11 cellular contexts compared by ENCODE assay signal in genomic region chr1:231407537-231408396, GRCh38. TPM values are rescaled to one million over a fixed set of nuclear protein-coding genes. Genes with fewer than 3 reads are reported as not detected.
DNase-seq lines count a peak whose midpoint lies in the region; ATAC-seq, FAIRE-seq and TF ChIP-seq lines count a peak whose summit lies in the region.
"Had no signal": no experiment of that assay in that cellular context is flagged by ENCODE, and none has a peak within 500 bp of the region (broad histone marks: within the 10 kb centered on the region; RNA-seq: fewer than 3 reads in every experiment).

No MANE protein-coding gene starts in this region.

- no peak for DNase-seq in stimulated activated naive CD8-positive, alpha-beta T cell treated with anti-CD3 and anti-CD28 coated beads, Interleukin-15, amount 100 ng/mL, for 72 hours
- no peak for DNase-seq in stimulated activated naive CD8-positive, alpha-beta T cell treated with anti-CD3 and anti-CD28 coated beads, Interleukin-15, Interleukin-2, amounts not matched to agents 100 U/mL and 50 U/mL, for 24 hours
- DNase-seq in SHP77 (lab: John Stamatoyannopoulos, UW), result no peak
- no peak for DNase-seq in naive thymus-derived CD4-positive, alpha-beta T cell
- DNase-seq in foreskin melanocyte, result no peak
- DNase-seq: activated CD4-positive, alpha-beta T cell treated with anti-CD3 and anti-CD28 coated beads for 4 hours; CD4-positive, alpha-beta memory T cell; NCI-H2171 treated with DMSO at 0.1 percent for 48 hours had no signal

- no peaks in the 10 kb centered on the region for H3K9me3 ChIP-seq in naive thymus-derived CD4-positive, alpha-beta T cell (ENCODE audit: control insufficient read depth in 2 of 3, low read length in 3 of 3)

- peaks cover 2 to 18% (median 4%) of the 10 kb centered on the region in 5 donors for H3K36me3 Mint-ChIP-seq in naive thymus-derived CD4-positive, alpha-beta T cell

- peak; percentile 65 for ATAC-seq in stimulated activated naive CD8-positive, alpha-beta T cell treated with anti-CD3 and anti-CD28 coated beads, Interleukin-15, amount 100 ng/mL, for 72 hours
- no peak for ATAC-seq in stimulated activated naive CD8-positive, alpha-beta T cell treated with anti-CD3 and anti-CD28 coated beads, Interleukin-15, Interleukin-2, amounts not matched to agents 100 U/mL and 50 U/mL, for 24 hours
- ATAC-seq in HG03521 (IDR thresholded peaks at IDR 0.05; ENCODE audit: unreplicated experiment), result no peak
- ATAC-seq in naive thymus-derived CD4-positive, alpha-beta T cell, result no peak

- H3K27me3 Mint-ChIP-seq in stimulated activated naive CD8-positive, alpha-beta T cell treated with anti-CD3 and anti-CD28 coated beads, Interleukin-15, amount 100 ng/mL, for 72 hours, result no peaks in the 10 kb centered on the region
- H3K27me3 Mint-ChIP-seq in naive thymus-derived CD4-positive, alpha-beta T cell, result no peaks in the 10 kb centered on the region
- H3K27me3 Mint-ChIP-seq: CD4-positive, alpha-beta memory T cell had no signal

- H3K9me3 Mint-ChIP-seq in stimulated activated naive CD8-positive, alpha-beta T cell treated with anti-CD3 and anti-CD28 coated beads, Interleukin-15, amount 100 ng/mL, for 72 hours, result no peaks in the 10 kb centered on the region
- H3K9me3 Mint-ChIP-seq in naive thymus-derived CD4-positive, alpha-beta T cell, result no peaks in the 10 kb centered on the region
- H3K9me3 Mint-ChIP-seq: CD4-positive, alpha-beta memory T cell had no signal

- H3K36me3 ChIP-seq in naive thymus-derived CD4-positive, alpha-beta T cell (ENCODE audit: control insufficient read depth in 2 of 3, insufficient read depth in 3 of 3, low read length in 3 of 3), result peaks cover 0 to 4% (median 0%) of the 10 kb centered on the region in 3 experiments

- no peak for TF ChIP-seq CTCF in WI38 (IDR thresholded peaks at IDR 0.05; ENCODE audit: low read depth, low read length)

- 0 out of 2 replicates have a peak overlapping the region, but pooled peaks have one; percentile 11 for H3K4me3 ChIP-seq in WI38 (ENCODE audit: low read depth, low read length)
- no peak overlapping the region for H3K4me3 ChIP-seq in naive thymus-derived CD4-positive, alpha-beta T cell (ENCODE audit: low read length)

- H3K4me1 Mint-ChIP-seq in stimulated activated naive CD8-positive, alpha-beta T cell treated with anti-CD3 and anti-CD28 coated beads, Interleukin-15, amount 100 ng/mL, for 72 hours, result peaks cover 26% of the 10 kb centered on the region
- peaks cover 9 to 27% (median 20%) of the 10 kb centered on the region in 7 donors for H3K4me1 Mint-ChIP-seq in naive thymus-derived CD4-positive, alpha-beta T cell

- peaks cover 8 to 12% of the 10 kb centered on the region in 2 donors for H3K4me1 ChIP-seq in naive thymus-derived CD4-positive, alpha-beta T cell (ENCODE audit: control insufficient read depth in 2 of 2, insufficient read depth in 2 of 2, low read length in 2 of 2)

- peak; percentile 74 for FAIRE-seq in islet of Langerhans (lab: Jason Lieb, UNC)

- CTCF ChIA-PET in naive thymus-derived CD4-positive, alpha-beta T cell (lab: Charles Lee), result interaction anchor here (1.0 kb wide), 1 partner anchor 48 kb away, joined by 4 read pairs; no protein-coding TSS in a partner anchor

- POLR2A ChIA-PET in naive thymus-derived CD4-positive, alpha-beta T cell (lab: Charles Lee), result no interaction called here

- H3K27ac ChIP-seq in naive thymus-derived CD4-positive, alpha-beta T cell (ENCODE audit: low read depth, low read length), result no peak overlapping the region

- H3K27ac Mint-ChIP-seq in stimulated activated naive CD8-positive, alpha-beta T cell treated with anti-CD3 and anti-CD28 coated beads, Interleukin-15, amount 100 ng/mL, for 72 hours, result no peak overlapping the region
- H3K27ac Mint-ChIP-seq in naive thymus-derived CD4-positive, alpha-beta T cell, result no peak overlapping the region
- H3K27ac Mint-ChIP-seq: CD4-positive, alpha-beta memory T cell had no signal

- intact Hi-C loops in naive thymus-derived CD4-positive, alpha-beta T cell (cut with micrococcal nuclease), result no loop called here

- no peak overlapping the region for H3K4me3 Mint-ChIP-seq in stimulated activated naive CD8-positive, alpha-beta T cell treated with anti-CD3 and anti-CD28 coated beads, Interleukin-15, amount 100 ng/mL, for 72 hours
- H3K4me3 Mint-ChIP-seq in naive thymus-derived CD4-positive, alpha-beta T cell, result peak overlapping the region in 1 of 10 donors; percentile 9
- H3K4me3 Mint-ChIP-seq: CD4-positive, alpha-beta memory T cell had no signal

- no peaks in the 10 kb centered on the region for H3K27me3 ChIP-seq in naive thymus-derived CD4-positive, alpha-beta T cell (ENCODE audit: control insufficient read depth in 2 of 2, insufficient read depth in 2 of 2, low read length in 2 of 2)

RNA-seq across cellular contexts. Expression of gene EGLN1, which starts 14.3 kb away (rescaled TPM):
- total RNA-seq in naive thymus-derived CD4-positive, alpha-beta T cell, result 10 to 100 TPM; 13.6 to 38.9 (median 23.0) TPM
- 10 to 100 TPM; 20.2 to 21.9 TPM for polyA plus RNA-seq in naive thymus-derived CD4-positive, alpha-beta T cell
